Comparison of ENCODE assay signal across 12 cellular contexts in genomic region chr5:150085950-150086715, GRCh38. TPM values are rescaled to one million over a fixed set of nuclear protein-coding genes. Genes with fewer than 3 reads are reported as not detected.
DNase-seq lines count a peak whose midpoint lies in the region; ATAC-seq and TF ChIP-seq lines count a peak whose summit lies in the region.
"Had no signal": no experiment of that assay in that cellular context is flagged by ENCODE, and none has a peak within 500 bp of the region (broad histone marks: within the 10 kb centered on the region; RNA-seq: fewer than 3 reads in every experiment).

CSF1R (minus strand) TSS chr5:150086554; CDS start chr5:150086427, 127 bp downstream.

- ATAC-seq in HG03439 (IDR thresholded peaks at IDR 0.05; ENCODE audit: unreplicated experiment) (no peak), GM19463 (IDR thresholded peaks at IDR 0.05; ENCODE audit: unreplicated experiment) (no peak)
- ATAC-seq: stimulated activated effector memory CD8-positive, alpha-beta T cell treated with anti-CD3 and anti-CD28 coated beads, Interleukin-12 subunit alpha, Interleukin-12 subunit beta, amount 100 ng/mL, for 72 hours had no signal

- no peaks in the 10 kb centered on the region for H3K36me3 ChIP-seq in colonic mucosa
- no peaks in the 10 kb centered on the region for H3K36me3 ChIP-seq in thyroid gland

- H3K9ac ChIP-seq in colonic mucosa (ENCODE audit: low read depth in 2 of 2, low read length in 2 of 2) = peak within 1 kb of the TSS; percentile 6 to 24

- TF ChIP-seq POLR2A in thyroid gland (IDR thresholded peaks at IDR 0.05) = no peak

- H3K9me3 ChIP-seq in colonic mucosa (no peaks in the 10 kb centered on the region), mononuclear cell (ENCODE audit: low read depth, low read length) (no peaks in the 10 kb centered on the region), thyroid gland (no peaks in the 10 kb centered on the region)

- peak within 1 kb of the TSS; percentile 11 for H3K4me3 ChIP-seq in colonic mucosa
- peak within 1 kb of the TSS; percentile 67 for H3K4me3 ChIP-seq in mononuclear cell (ENCODE audit: low read length)
- no peak within 1 kb of the TSS for H3K4me3 ChIP-seq in thyroid gland (replicated peaks in 1 of 3)

- H3K27ac ChIP-seq in colonic mucosa (no peak within 1 kb of the TSS), thyroid gland (no peak within 1 kb of the TSS)

- TF ChIP-seq CTCF in colonic mucosa (IDR thresholded peaks at IDR 0.05) = no peak
- TF ChIP-seq CTCF in thyroid gland (IDR thresholded peaks at IDR 0.05) = no peak

- H3K27me3 ChIP-seq in colonic mucosa (no peaks in the 10 kb centered on the region), mononuclear cell (ENCODE audit: insufficient read depth, low read length) (peaks cover 2% of the 10 kb centered on the region), thyroid gland (no peaks in the 10 kb centered on the region)

- 81 to 86% methylated on average over 9 of the region's 9 CpGs for WGBS in thyroid gland, 2 donors

- H3K4me1 ChIP-seq in colonic mucosa = no peaks in the 10 kb centered on the region
- H3K4me1 ChIP-seq in mononuclear cell (ENCODE audit: insufficient read depth, low read length) = peaks cover 51% of the 10 kb centered on the region
- peaks cover 0 to 5% of the 10 kb centered on the region in 2 donors for H3K4me1 ChIP-seq in thyroid gland

- intact Hi-C loops in colonic mucosa (cut with DNase I) (no loop called here), thyroid gland (cut with DNase I) (no loop called here)

- DNase-seq in Kasumi-1 (lab: John Stamatoyannopoulos, UW) = peak; percentile 50 to 57
- DNase-seq in colonic mucosa = no peak
- no peak for DNase-seq in thyroid gland
- no peak for DNase-seq in effector CD8-positive, alpha-beta T cell (lab: John Stamatoyannopoulos, UW)
- DNase-seq in hypothalamus (lab: John Stamatoyannopoulos, UW) = no peak
- DNase-seq: DMS 273 treated with DMSO at 0.1 percent for 48 hours, NCI-H526 treated with DMSO at 0.1 percent for 48 hours had no signal

RNA-seq across cellular contexts. Expression of gene CSF1R, which starts in this region (rescaled TPM):
- total RNA-seq in colonic mucosa (10 to 100 TPM in 1 of 2 donors, 1 to 10 TPM in 1; 7.2 to 26.1 TPM), mononuclear cell (5.2 TPM), thyroid gland (10 to 100 TPM in 3 of 4 donors, 1 to 10 TPM in 1; 9.1 to 14.1 (median 11.4) TPM)
- total RNA-seq: bronchial epithelial cell had no signal

Comparison
In these comparisons a context has a peak if more than half of its experiments do, and no peak if none do; other contexts are left out.
1. DNase-seq: peak in Kasumi-1 (2 of 2); none in colonic mucosa (single experiment), thyroid gland (0 of 2), effector CD8-positive, alpha-beta T cell (single experiment) and hypothalamus (0 of 51).
2. H3K4me3 ChIP-seq: peak in colonic mucosa (single experiment) and mononuclear cell (single experiment); none in thyroid gland (0 of 3).